In the genomic region with DNA sequence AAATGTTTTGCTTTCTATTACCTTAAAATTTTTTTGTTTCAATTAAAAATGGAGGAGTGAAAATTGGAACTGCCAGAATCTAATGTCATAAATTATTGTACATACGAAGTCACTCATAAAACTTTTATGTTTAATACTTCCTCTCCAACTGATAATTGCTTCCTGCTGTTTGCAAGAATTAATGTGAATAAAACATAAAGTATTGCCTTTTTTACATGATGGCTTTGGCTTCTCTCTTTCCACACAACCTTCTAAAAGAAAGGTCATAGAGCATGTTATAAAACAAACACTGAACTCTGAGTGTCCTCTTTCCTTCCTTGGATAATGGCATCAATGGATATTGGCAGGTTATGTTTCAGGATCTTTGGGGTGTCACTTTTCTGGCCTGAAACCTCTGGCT, we compare ENCODE assay signal across 17 cellular contexts.
"Had no signal": no experiment of that assay in that cellular context is flagged by ENCODE, and none has a peak within 500 bp of the region (broad histone marks: within the 10 kb centered on the region; RNA-seq: fewer than 3 reads in every experiment).

No MANE protein-coding gene starts in this region.

- H3K27ac Mint-ChIP-seq: dendritic cell treated with granulocyte-macrophage colony-stimulating factor and Interleukin-4, amounts not matched to agents 40 ng/mL and 50 ng/mL, for 4 days; endodermal cell; naive thymus-derived CD8-positive, alpha-beta T cell had no signal

- H3K36me3 Mint-ChIP-seq: naive thymus-derived CD8-positive, alpha-beta T cell had no signal

- H3K9me3 ChIP-seq: gastrocnemius medialis, mucosa of descending colon, ovary, right atrium auricular region had no signal

- H3K27ac ChIP-seq: gastrocnemius medialis, heart right ventricle, ovary, right atrium auricular region had no signal

- H3K4me3 ChIP-seq: gastrocnemius medialis, heart right ventricle, mucosa of descending colon, ovary, right atrium auricular region had no signal

- H3K27me3 ChIP-seq: gastrocnemius medialis, heart right ventricle, ovary, right atrium auricular region had no signal

- H3K4me3 Mint-ChIP-seq: dendritic cell treated with granulocyte-macrophage colony-stimulating factor and Interleukin-4, amounts not matched to agents 40 ng/mL and 50 ng/mL, for 4 days; endodermal cell; naive thymus-derived CD8-positive, alpha-beta T cell had no signal

- H3K9me3 Mint-ChIP-seq: dendritic cell treated with granulocyte-macrophage colony-stimulating factor and Interleukin-4, amounts not matched to agents 40 ng/mL and 50 ng/mL, for 4 days; endodermal cell had no signal

- H3K27me3 Mint-ChIP-seq: dendritic cell treated with granulocyte-macrophage colony-stimulating factor and Interleukin-4, amounts not matched to agents 40 ng/mL and 50 ng/mL, for 4 days; naive thymus-derived CD8-positive, alpha-beta T cell had no signal

- FAIRE-seq: colon, islet of Langerhans, small intestine had no signal

- H3K36me3 ChIP-seq: gastrocnemius medialis, heart right ventricle, ovary, right atrium auricular region had no signal

- H3K4me1 ChIP-seq: gastrocnemius medialis, right atrium auricular region had no signal

- ATAC-seq: gastrocnemius medialis; heart right ventricle; mucosa of descending colon; naive thymus-derived CD8-positive, alpha-beta T cell had no signal

- DNase-seq: endodermal cell; gastrocnemius medialis; heart right ventricle; hypothalamus; kidney glomerular epithelial cell; mammary epithelial cell; mucosa of descending colon; naive thymus-derived CD8-positive, alpha-beta T cell; ovary; small intestine; stimulated activated CD4-positive, alpha-beta T cell treated with anti-CD3 and anti-CD28 coated beads, Interleukin-2, amount 100 ng/mL, for 48 hours; stimulated activated naive CD4-positive, alpha-beta T cell treated with Interleukin-2 at 50 U/mL for 16 hours; trophoblast cell had no signal
